1 cellular context compared by ENCODE assay signal in genomic region chr18:2984703-2985261, GRCh38.
A peak's percentile ranks its signal among the peaks of the same experiment; 100 is the strongest.
TF ChIP-seq lines count a peak whose summit lies in the region.

No MANE protein-coding gene starts in this region.

TF ChIP-seq in HepG2, 621 proteins besides CTCF, POLR2A, EP300 and RAD21 (continued from another document and continues in another):
- TF ChIP-seq ZNF3 (CRISPR knock-in tag; IDR thresholded peaks at IDR 0.05) (0 out of 2 replicates have a peak, but pooled peaks have one; percentile 37), RFXANK (CRISPR knock-in tag; IDR thresholded peaks at IDR 0.05) (0 out of 2 replicates have a peak, but pooled peaks have one; percentile 42), FOXP1 (IDR thresholded peaks at IDR 0.05) (peak; percentile 43; the same call in 1 of the 2 replicates), FOXP1 (CRISPR knock-in tag; IDR thresholded peaks at IDR 0.05) (peak; percentile 94), ZNF333 (CRISPR knock-in tag; IDR thresholded peaks at IDR 0.05; ENCODE audit: borderline replicate concordance) (no peak), ZNF512B (CRISPR knock-in tag; IDR thresholded peaks at IDR 0.05; ENCODE audit: borderline replicate concordance) (peak; percentile 77; the same call in 1 of the 2 replicates), ZMAT3 (CRISPR knock-in tag; conservative IDR thresholded peaks at IDR 0.05) (0 out of 2 replicates have a peak, but pooled peaks have one; percentile 37), YEATS4 (CRISPR knock-in tag; IDR thresholded peaks at IDR 0.05; ENCODE audit: borderline replicate concordance) (peak; percentile 65; the same call in 1 of the 2 replicates), KLF11 (CRISPR knock-in tag; IDR thresholded peaks at IDR 0.05) (0 out of 2 replicates have a peak, but pooled peaks have one; percentile 23), EZH2 (conservative IDR thresholded peaks at IDR 0.05; ENCODE audit: low read depth, low read length) (no peak), HIC2 (CRISPR knock-in tag; IDR thresholded peaks at IDR 0.05; ENCODE audit: low read depth) (peak; percentile 77), ZNF33A (CRISPR knock-in tag; IDR thresholded peaks at IDR 0.05; ENCODE audit: borderline replicate concordance) (no peak), ZNF775 (CRISPR knock-in tag; IDR thresholded peaks at IDR 0.05; ENCODE audit: borderline replicate concordance) (no peak), ZNF749 (CRISPR knock-in tag; IDR thresholded peaks at IDR 0.05; ENCODE audit: borderline replicate concordance) (no peak), CBFB (CRISPR knock-in tag; IDR thresholded peaks at IDR 0.05) (peak; percentile 59; the same call in 1 of the 2 replicates), SOX5 (CRISPR knock-in tag; IDR thresholded peaks at IDR 0.05; ENCODE audit: borderline replicate concordance) (peak; percentile 98), ZEB1 (IDR thresholded peaks at IDR 0.05; ENCODE audit: insufficient replicate concordance, low read depth) (peak; percentile 61), SKIL (CRISPR knock-in tag; IDR thresholded peaks at IDR 0.05; ENCODE audit: borderline replicate concordance) (peak; percentile 74), CEBPB (IDR thresholded peaks at IDR 0.05; ENCODE audit: borderline replicate concordance, low read depth, low read length) (peak; percentile 90), ZBTB7A (CRISPR knock-in tag; IDR thresholded peaks at IDR 0.05) (peak; percentile 27; the same call in 1 of the 2 replicates), ZBTB33 (CRISPR knock-in tag; IDR thresholded peaks at IDR 0.05) (peak; percentile 70; the same call in 1 of the 2 replicates), ZNF318 (CRISPR knock-in tag; IDR thresholded peaks at IDR 0.05) (no peak), E2F2 (CRISPR knock-in tag; IDR thresholded peaks at IDR 0.05; ENCODE audit: borderline replicate concordance) (no peak), ZNF337 (CRISPR knock-in tag; IDR thresholded peaks at IDR 0.05; ENCODE audit: borderline replicate concordance, low read depth) (no peak), KLF16 (CRISPR knock-in tag; IDR thresholded peaks at IDR 0.05) (peak in 1 of 2 experiments; percentile 83; a peak in 2 of 4 replicates), ZNF503 (CRISPR knock-in tag; IDR thresholded peaks at IDR 0.05) (peak; percentile 65; the same call in 1 of the 2 replicates), HNRNPLL (IDR thresholded peaks at IDR 0.05; ENCODE audit: low read depth, low read length, poor library complexity, severe bottlenecking) (no peak), ARNTL (CRISPR knock-in tag; IDR thresholded peaks at IDR 0.05) (peak; percentile 63), NR2F2 (IDR thresholded peaks at IDR 0.05; ENCODE audit: borderline replicate concordance, low read depth) (peak; percentile 87), JUNB (CRISPR knock-in tag; IDR thresholded peaks at IDR 0.05; ENCODE audit: borderline replicate concordance) (peak; percentile 75; the same call in 1 of the 2 replicates), ZNF691 (CRISPR knock-in tag; IDR thresholded peaks at IDR 0.05; ENCODE audit: borderline replicate concordance, low read depth) (0 out of 2 replicates have a peak, but pooled peaks have one; percentile 51), ZNF263 (CRISPR knock-in tag; IDR thresholded peaks at IDR 0.05) (0 out of 2 replicates have a peak, but pooled peaks have one; percentile 30)
